ENCODE assay signal across 17 cellular contexts in the genomic region with DNA sequence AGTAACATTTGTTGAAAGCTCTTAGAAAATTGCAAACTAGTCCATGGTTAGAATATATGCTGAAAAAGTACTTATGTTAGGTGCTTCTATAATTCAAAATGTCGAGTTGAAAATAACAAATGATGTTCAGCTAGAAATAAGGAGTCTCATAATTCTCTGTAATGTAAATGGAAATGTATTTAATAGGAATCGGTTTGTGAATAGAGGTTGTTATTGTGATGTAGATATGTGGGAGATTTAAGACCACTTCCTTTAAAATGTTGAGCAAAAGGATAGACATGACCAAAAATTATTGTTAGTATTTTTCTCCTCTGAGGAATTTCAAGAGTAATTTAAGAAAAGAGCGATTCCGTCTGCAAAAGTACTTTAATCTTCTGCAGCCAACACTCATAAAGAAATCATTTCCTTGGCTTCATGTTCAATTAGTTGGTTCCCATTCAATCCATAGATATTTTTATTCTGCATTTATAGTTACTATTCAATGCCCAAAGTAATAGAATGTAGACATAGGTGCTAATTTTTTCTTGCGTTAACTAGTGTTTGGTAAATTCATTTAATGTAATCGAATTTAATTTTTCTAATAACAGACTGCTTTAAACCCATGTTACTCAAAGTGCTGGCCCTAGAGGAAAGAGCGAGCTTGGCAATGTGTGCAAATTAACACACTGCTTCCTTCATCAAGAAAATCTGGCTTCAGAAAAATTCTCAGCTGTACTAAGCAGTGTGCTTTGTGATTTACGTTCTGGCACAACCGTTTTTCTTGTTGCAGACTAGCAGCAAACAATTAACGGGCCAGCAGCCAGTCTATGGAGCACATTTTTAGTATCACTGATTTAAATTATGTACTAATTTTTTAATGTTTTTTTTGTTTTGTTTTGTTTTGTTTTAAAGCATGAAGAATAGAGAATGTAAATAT. TPM values are rescaled to one million over a fixed set of nuclear protein-coding genes. Genes with fewer than 3 reads are reported as not detected.
A peak's percentile ranks its signal among the peaks of the same experiment; 100 is the strongest.
DNase-seq lines count a peak whose midpoint lies in the region; ATAC-seq, FAIRE-seq and TF ChIP-seq lines count a peak whose summit lies in the region.
"Had no signal": no experiment of that assay in that cellular context is flagged by ENCODE, and none has a peak within 500 bp of the region (broad histone marks: within the 10 kb centered on the region; RNA-seq: fewer than 3 reads in every experiment).

No MANE protein-coding gene starts in this region.

- H3K9me3 ChIP-seq in HepG2 (ENCODE audit: low read length): no peaks in the 10 kb centered on the region
- no peaks in the 10 kb centered on the region for H3K9me3 ChIP-seq in right lobe of liver
- H3K9me3 ChIP-seq in endodermal cell (ENCODE audit: control insufficient read depth, low read length): no peaks in the 10 kb centered on the region
- no peaks in the 10 kb centered on the region for H3K9me3 ChIP-seq in osteoblast (ENCODE audit: low read depth, low read length)
- no peaks in the 10 kb centered on the region for H3K9me3 ChIP-seq in Peyer's patch

- no peak overlapping the region for H2AFZ ChIP-seq in HepG2 (ENCODE audit: low read length)
- H2AFZ ChIP-seq in osteoblast (ENCODE audit: low read length): no peak overlapping the region

- H3K27ac ChIP-seq in HepG2 (ENCODE audit: extremely low read length, insufficient read depth, low read length): no peak overlapping the region
- H3K27ac ChIP-seq in right lobe of liver: no peak overlapping the region
- H3K27ac ChIP-seq in endodermal cell (ENCODE audit: low read depth, low read length): no peak overlapping the region
- peak overlapping the region; percentile 29 for H3K27ac ChIP-seq in osteoblast (ENCODE audit: low read depth, low read length)
- no peak overlapping the region for H3K27ac ChIP-seq in Peyer's patch
- H3K27ac ChIP-seq: 22Rv1 had no signal

- H3K4me3 Mint-ChIP-seq in endodermal cell: no peak overlapping the region
- H3K4me3 Mint-ChIP-seq: CD4-positive, alpha-beta memory T cell had no signal

- H3K36me3 ChIP-seq in HepG2 (replicated peaks in 1 of 2; ENCODE audit: control insufficient read depth in 1 of 2, insufficient read depth in 2 of 2, low read length in 2 of 2) (peaks cover 42 to 91% of the 10 kb centered on the region in 2 experiments), right lobe of liver (peaks cover 2 to 89% (median 46%) of the 10 kb centered on the region in 4 donors), endodermal cell (ENCODE audit: control insufficient read depth, insufficient read depth, low read length) (peaks cover 92% of the 10 kb centered on the region), osteoblast (ENCODE audit: insufficient read depth, low read length) (peaks cover 96% of the 10 kb centered on the region), Peyer's patch (peaks cover 0 to 3% (median 0%) of the 10 kb centered on the region in 3 donors)

- ATAC-seq in HepG2 (no peak), right lobe of liver (no peak), GM19328 (IDR thresholded peaks at IDR 0.05; ENCODE audit: unreplicated experiment) (no peak)

- H3K4me1 Mint-ChIP-seq in endodermal cell: peaks cover 10% of the 10 kb centered on the region
- H3K4me1 Mint-ChIP-seq: CD4-positive, alpha-beta memory T cell had no signal

- 87% methylated on average over 10 of the region's 10 CpGs for WGBS in HepG2 (ENCODE audit: low lambda C conversion rate)
- WGBS in right lobe of liver (ENCODE audit: insufficient coverage, low coverage, low lambda C conversion rate, missing lambda C conversion rate): 78% methylated on average over 10 of the region's 10 CpGs
- 81 to 88% methylated on average over 6 to 10 of the region's 10 CpGs for WGBS in endodermal cell (ENCODE audit: insufficient coverage in 1 of 2, insufficient read length in 1 of 2), 2 experiments

- no peak overlapping the region for H3K4me2 ChIP-seq in HepG2 (ENCODE audit: low read depth, low read length)
- H3K4me2 ChIP-seq in osteoblast (ENCODE audit: insufficient read depth, low read length): peak overlapping the region; percentile 10

- peaks cover 61% of the 10 kb centered on the region for H3K4me1 ChIP-seq in HepG2 (ENCODE audit: insufficient read depth, low read length)
- H3K4me1 ChIP-seq in right lobe of liver: no peaks in the 10 kb centered on the region
- H3K4me1 ChIP-seq in endodermal cell (ENCODE audit: control insufficient read depth, insufficient read depth, low read length): no peaks in the 10 kb centered on the region
- peaks cover 62% of the 10 kb centered on the region for H3K4me1 ChIP-seq in osteoblast (ENCODE audit: insufficient read depth, low read length)
- H3K4me1 ChIP-seq in Peyer's patch: no peaks in the 10 kb centered on the region

- TSS peak; percentile 13 for BruUV-seq in HepG2 (replicated peaks; lab: Mats Ljungman, UMichigan)

- H4K20me1 ChIP-seq in HepG2 (ENCODE audit: insufficient read depth, low read length) (peaks cover 17% of the 10 kb centered on the region), osteoblast (ENCODE audit: insufficient read depth, low read length) (peaks cover 61% of the 10 kb centered on the region)

- TF ChIP-seq RAD21 in HepG2 (CRISPR knock-in tag; IDR thresholded peaks at IDR 0.05): no peak

- FAIRE-seq in HepG2 (lab: Jason Lieb, UNC): no peak
- FAIRE-seq: D721Med had no signal

- TF ChIP-seq EP300 in HepG2 (IDR thresholded peaks at IDR 0.05; ENCODE audit: low read depth in 2 of 2, low read length in 2 of 2) (no peak), HepG2 (CRISPR knock-in tag; IDR thresholded peaks at IDR 0.05; ENCODE audit: borderline replicate concordance) (no peak)

- no peaks in the 10 kb centered on the region for H3K27me3 Mint-ChIP-seq in endodermal cell (ENCODE audit: insufficient read depth)

- in situ Hi-C loops in HepG2 (cut with HindIII; ENCODE audit: extremely low pct_ligation_motif_present, low pct_unique_long_range_greater_than_20kb): no loop called here

- H3K79me2 ChIP-seq in HepG2 (ENCODE audit: insufficient read depth, low read length): no peaks in the 10 kb centered on the region
- peaks cover 18% of the 10 kb centered on the region for H3K79me2 ChIP-seq in osteoblast (ENCODE audit: insufficient read depth, low read length)

- peaks cover 82% of the 10 kb centered on the region for H3K36me3 Mint-ChIP-seq in endodermal cell (ENCODE audit: low read depth)
- H3K36me3 Mint-ChIP-seq: CD4-positive, alpha-beta memory T cell had no signal

- no peaks in the 10 kb centered on the region for H3K9me3 Mint-ChIP-seq in endodermal cell
- H3K9me3 Mint-ChIP-seq: CD4-positive, alpha-beta memory T cell had no signal

- TF ChIP-seq CTCF in HepG2 (CRISPR knock-in tag; IDR thresholded peaks at IDR 0.05) (no peak), right lobe of liver (IDR thresholded peaks at IDR 0.05) (no peak), endodermal cell (conservative IDR thresholded peaks at IDR 0.05) (no peak), osteoblast (IDR thresholded peaks at IDR 0.05; ENCODE audit: extremely low read depth, low read depth, low read length) (no peak), Peyer's patch (IDR thresholded peaks at IDR 0.05) (no peak)

- TF ChIP-seq POLR2A in HepG2 (IDR thresholded peaks at IDR 0.05; ENCODE audit: insufficient read depth in 1 of 2, low read depth in 2 of 2, low read length in 2 of 2) (no peak), right lobe of liver (IDR thresholded peaks at IDR 0.05) (no peak), Peyer's patch (IDR thresholded peaks at IDR 0.05) (no peak)

- DNase-seq in HepG2 (ENCODE audit: low spot score) (no peak), right lobe of liver (no peak), endodermal cell (no peak), osteoblast (ENCODE audit: insufficient read length, low spot score, missing footprints) (no peak), Peyer's patch (no peak), dedifferentiated amniotic fluid mesenchymal stem cell (ENCODE audit: extremely low spot score) (no peak), SIG-M5 treated with dmso at 0.1 percent for 504 hours (lab: John Stamatoyannopoulos, UW; ENCODE audit: unreplicated experiment) (no peak)
- DNase-seq: CD4-positive, alpha-beta memory T cell; DMS79; NCI-H1105; NCI-H187; NCI-H526 treated with DMSO at 0.1 percent for 48 hours; RPMI8226; SIG-M5 had no signal

- POLR2A ChIA-PET in HepG2 (lab: Yijun Ruan, JAX): interaction anchor here (0.5 to 0.8 kb wide), 2 partner anchors 11 to 107 kb away, joined by 3 read pairs; no protein-coding TSS in a partner anchor

- intact Hi-C loops in HepG2 (cut with micrococcal nuclease; ENCODE audit: unreplicated experiment): no loop called here
- intact Hi-C loops in right lobe of liver (cut with DNase I): no loop called here

- CTCF ChIA-PET in HepG2 (lab: Yijun Ruan, JAX; ENCODE audit: low intra/inter-chr PET ratio, low total read pairs): no interaction called here

- H3K9ac ChIP-seq in HepG2 (ENCODE audit: insufficient read depth, low read depth, low read length) (no peak overlapping the region), endodermal cell (ENCODE audit: extremely low read depth, low read length, poor library complexity, severe bottlenecking) (no peak overlapping the region)

- H3K27ac Mint-ChIP-seq in endodermal cell: peak overlapping the region; percentile 48
- H3K27ac Mint-ChIP-seq: CD4-positive, alpha-beta memory T cell had no signal

- H3K27me3 ChIP-seq in HepG2 (ENCODE audit: control insufficient read depth in 1 of 2, insufficient read depth in 2 of 2, low read length in 2 of 2): no peaks in the 10 kb centered on the region
- H3K27me3 ChIP-seq in right lobe of liver: no peaks in the 10 kb centered on the region
- no peaks in the 10 kb centered on the region for H3K27me3 ChIP-seq in endodermal cell (ENCODE audit: control insufficient read depth, insufficient read depth, low read length, poor library complexity, severe bottlenecking)
- no peaks in the 10 kb centered on the region for H3K27me3 ChIP-seq in osteoblast (ENCODE audit: insufficient read depth, low read length)
- H3K27me3 ChIP-seq in Peyer's patch: no peaks in the 10 kb centered on the region

- H3K4me3 ChIP-seq in HepG2 (replicated peaks in 1 of 3; ENCODE audit: insufficient read depth in 1 of 3, low read depth in 2 of 3, low read length in 3 of 3) (no peak overlapping the region), right lobe of liver (no peak overlapping the region), endodermal cell (ENCODE audit: low read length) (no peak overlapping the region), osteoblast (ENCODE audit: insufficient read depth, low read length) (no peak overlapping the region), Peyer's patch (no peak overlapping the region)

RNA-seq across cellular contexts. Expression of a gene that starts 32.2 kb away (rescaled TPM):
- total RNA-seq in HepG2 (2016; rRNA removed; fragmentation: Illumina TruSeq; extraction: Trizol) (1,029 and 1,847 TPM in 2 replicates), right lobe of liver (1,000 to 10,000 TPM in 5 of 6 experiments, 100 to 1,000 TPM in 1; 938 to 2,279 (median 1,324) TPM), endodermal cell (1,000 to 10,000 TPM; 2,721 to 2,960 TPM), osteoblast (18,025 and 18,800 TPM in 2 replicates), Peyer's patch (100 to 1,000 TPM in 1 of 4 donors, 10 to 100 TPM in 3; 28.0 to 152 (median 72.8) TPM)
- 126 and 147 TPM in 2 replicates for total RNA-seq in HepG2 (2016; cell fraction: cytosol; rRNA removed; fragmentation: Illumina TruSeq; extraction: Trizol; ENCODE audit: low read depth)
- total RNA-seq in HepG2 (2016; cell fraction: insoluble cytoplasmic fraction; rRNA removed; fragmentation: Illumina TruSeq; extraction: Trizol): 854 and 1,853 TPM in 2 replicates
- 296 and 350 TPM in 2 replicates for total RNA-seq in HepG2 (2016; cell fraction: membrane; rRNA removed; fragmentation: Illumina TruSeq; extraction: Trizol)
- total RNA-seq in HepG2 (2016; cell fraction: nucleus; rRNA removed; fragmentation: Illumina TruSeq; extraction: Trizol): 2,550 and 3,138 TPM in 2 replicates
- 6,471 and 8,294 TPM in 2 replicates for polyA plus RNA-seq in HepG2 (2011; rRNA removed)
- polyA plus RNA-seq in HepG2 (2011; cell fraction: cytosol; rRNA removed): 5,228 and 6,020 TPM in 2 replicates
- polyA plus RNA-seq in HepG2 (2011; cell fraction: nucleus; rRNA removed): 7,071 and 7,329 TPM in 2 replicates
- 6,919 and 7,291 TPM in 2 replicates for polyA plus RNA-seq in HepG2 (2012)
- polyA plus RNA-seq in HepG2 (2016; cell fraction: cytosol; fragmentation: Illumina TruSeq; extraction: Trizol; ENCODE audit: low read depth): 105 and 116 TPM in 2 replicates
- polyA plus RNA-seq in HepG2 (2016; cell fraction: insoluble cytoplasmic fraction; fragmentation: Illumina TruSeq; extraction: Trizol; ENCODE audit: low read depth): 930 and 1,012 TPM in 2 replicates
- polyA plus RNA-seq in HepG2 (2016; cell fraction: membrane; fragmentation: Illumina TruSeq; extraction: Trizol; ENCODE audit: low read depth): 206 and 247 TPM in 2 replicates
- 3,833 and 4,011 TPM in 2 replicates for polyA plus RNA-seq in HepG2 (2016; cell fraction: nucleus; fragmentation: Illumina TruSeq; extraction: Trizol; ENCODE audit: insufficient read depth, low read depth)
- 4.7 and 8,343 TPM in 2 replicates for polyA minus RNA-seq in HepG2 (2011; rRNA and poly(A)+ RNA removed; ENCODE audit: low replicate concordance)
- 6,416 and 9,415 TPM in 2 replicates for polyA minus RNA-seq in HepG2 (2011; cell fraction: cytosol; rRNA and poly(A)+ RNA removed)
- 5,814 and 6,553 TPM in 2 replicates for polyA minus RNA-seq in HepG2 (2011; cell fraction: nucleus; rRNA and poly(A)+ RNA removed)
- 374 TPM for polyA plus RNA-seq in endodermal cell (2013, experiment 1 of 2)
- 340 TPM for polyA plus RNA-seq in endodermal cell (2013, experiment 2 of 2)
- total RNA-seq: CD4-positive, alpha-beta memory T cell had no signal
